In genomic region chr19:54390942-54391577, GRCh38 we compare ENCODE assay signal across 8 cellular contexts. TPM values are rescaled to one million over a fixed set of nuclear protein-coding genes. Genes with fewer than 3 reads are reported as not detected.
DNase-seq lines count a peak whose midpoint lies in the region; ATAC-seq and TF ChIP-seq lines count a peak whose summit lies in the region.

No MANE protein-coding gene starts in this region.

- no peak overlapping the region for H2AFZ ChIP-seq in OCI-LY1 (ENCODE audit: low read length)
- H2AFZ ChIP-seq in osteoblast (ENCODE audit: low read length): no peak overlapping the region

- H3K4me3 ChIP-seq in BJ (ENCODE audit: low read depth, low read length) (no peak overlapping the region), OCI-LY1 (ENCODE audit: low read depth, low read length, poor library complexity, severe bottlenecking) (no peak overlapping the region), fibroblast of pulmonary artery (replicated peaks; ENCODE audit: low read depth, low read length) (no peak overlapping the region), osteoblast (ENCODE audit: insufficient read depth, low read length) (no peak overlapping the region), vagina (no peak overlapping the region)

- no peaks in the 10 kb centered on the region for H4K20me1 ChIP-seq in OCI-LY1 (ENCODE audit: insufficient read depth, low read length)
- no peaks in the 10 kb centered on the region for H4K20me1 ChIP-seq in osteoblast (ENCODE audit: insufficient read depth, low read length)

- H3K27me3 Mint-ChIP-seq in activated T-cell treated with anti-CD3 and anti-CD28 coated beads, Interleukin-2, amount 50 U/mL, for 4 hours (ENCODE audit: low read depth): peaks cover 2% of the 10 kb centered on the region

- H3K4me2 ChIP-seq in OCI-LY1 (ENCODE audit: low read length) (no peak overlapping the region), osteoblast (ENCODE audit: insufficient read depth, low read length) (no peak overlapping the region)

- H3K27ac ChIP-seq in OCI-LY1 (ENCODE audit: low read depth, low read length, poor library complexity, severe bottlenecking) (no peak overlapping the region), osteoblast (ENCODE audit: low read depth, low read length) (no peak overlapping the region), vagina (no peak overlapping the region)

- POLR2A ChIA-PET in BJ (lab: Charles Lee): no interaction called here

- H3K9me3 ChIP-seq in OCI-LY1 (ENCODE audit: low read length) (no peaks in the 10 kb centered on the region), osteoblast (ENCODE audit: low read depth, low read length) (no peaks in the 10 kb centered on the region), vagina (no peaks in the 10 kb centered on the region)

- ATAC-seq in activated T-cell treated with anti-CD3 and anti-CD28 coated beads, Interleukin-2, amount 50 U/mL, for 4 hours: peak in 1 of 2 donors; percentile 29
- no peak for ATAC-seq in GM18520 (IDR thresholded peaks at IDR 0.05; ENCODE audit: unreplicated experiment)

- DNase-seq in BJ (ENCODE audit: low read depth): peak; percentile 2
- DNase-seq in HCEC 1CT: peak; percentile 38
- DNase-seq in activated T-cell treated with anti-CD3 and anti-CD28 coated beads, Interleukin-2, amount 50 U/mL, for 4 hours: peak; percentile 68
- DNase-seq in fibroblast of pulmonary artery (ENCODE audit: low read depth): peak; percentile 76
- DNase-seq in osteoblast (ENCODE audit: insufficient read length, low spot score, missing footprints): no peak
- DNase-seq in vagina (ENCODE audit: extremely low spot score in 2 of 2): no peak

- H3K36me3 ChIP-seq in BJ (ENCODE audit: control insufficient read depth, insufficient read depth, low read length) (no peaks in the 10 kb centered on the region), OCI-LY1 (ENCODE audit: insufficient read depth, low read length) (no peaks in the 10 kb centered on the region; the same call in 1 of the 2 replicates), osteoblast (ENCODE audit: insufficient read depth, low read length) (no peaks in the 10 kb centered on the region), vagina (no peaks in the 10 kb centered on the region)

- intact Hi-C loops in vagina (cut with DNase I): no loop called here

- peaks cover 38% of the 10 kb centered on the region for H3K4me1 Mint-ChIP-seq in activated T-cell treated with anti-CD3 and anti-CD28 coated beads, Interleukin-2, amount 50 U/mL, for 4 hours (ENCODE audit: low read depth)

- H3K4me3 Mint-ChIP-seq in activated T-cell treated with anti-CD3 and anti-CD28 coated beads, Interleukin-2, amount 50 U/mL, for 4 hours: no peak overlapping the region

- no peaks in the 10 kb centered on the region for H3K9me3 Mint-ChIP-seq in activated T-cell treated with anti-CD3 and anti-CD28 coated beads, Interleukin-2, amount 50 U/mL, for 4 hours

- H3K4me1 ChIP-seq in OCI-LY1 (ENCODE audit: insufficient read depth, low read length, severe bottlenecking) (peaks cover 18% of the 10 kb centered on the region), osteoblast (ENCODE audit: insufficient read depth, low read length) (no peaks in the 10 kb centered on the region), vagina (peaks cover 8% of the 10 kb centered on the region)

- no peaks in the 10 kb centered on the region for H3K9me2 ChIP-seq in OCI-LY1 (ENCODE audit: low read depth, low read length)

- no peaks in the 10 kb centered on the region for H3K36me3 Mint-ChIP-seq in activated T-cell treated with anti-CD3 and anti-CD28 coated beads, Interleukin-2, amount 50 U/mL, for 4 hours (ENCODE audit: insufficient read depth)

- H3F3A ChIP-seq in OCI-LY1 (ENCODE audit: insufficient read depth, low read length): no peaks in the 10 kb centered on the region

- CTCF ChIA-PET in BJ (lab: Yijun Ruan, JAX): interaction anchor here (0.9 to 2.2 kb wide), 23 partner anchors 9 to 598 kb away, joined by 3 to 11 read pairs (median 4); partner anchors contain the start of genes CDC42EP5, LAIR1 and TTYH1

- H3K79me2 ChIP-seq in OCI-LY1 (ENCODE audit: insufficient read depth, low read length) (no peaks in the 10 kb centered on the region), osteoblast (ENCODE audit: insufficient read depth, low read length) (no peaks in the 10 kb centered on the region)

- TF ChIP-seq CTCF in BJ (IDR thresholded peaks at IDR 0.05; ENCODE audit: insufficient read depth, low read depth, low read length): peak; percentile 72
- TF ChIP-seq CTCF in OCI-LY1 (IDR thresholded peaks at IDR 0.05; ENCODE audit: low read length): peak; percentile 83
- TF ChIP-seq CTCF in fibroblast of pulmonary artery (IDR thresholded peaks at IDR 0.05; ENCODE audit: low read length, missing control alignments): peak; percentile 75
- peak; percentile 79 for TF ChIP-seq CTCF in osteoblast (IDR thresholded peaks at IDR 0.05; ENCODE audit: extremely low read depth, low read depth, low read length)
- TF ChIP-seq CTCF in vagina (IDR thresholded peaks at IDR 0.05): peak in 2 of 3 experiments; percentile 24 to 60

- no peaks in the 10 kb centered on the region for H3K27me3 ChIP-seq in BJ (ENCODE audit: control insufficient read depth, insufficient read depth, low read length)
- H3K27me3 ChIP-seq in OCI-LY1 (ENCODE audit: insufficient read depth, low read length): peaks cover 3% of the 10 kb centered on the region; the same call in 1 of the 2 replicates
- peaks cover 9% of the 10 kb centered on the region for H3K27me3 ChIP-seq in osteoblast (ENCODE audit: insufficient read depth, low read length)
- no peaks in the 10 kb centered on the region for H3K27me3 ChIP-seq in vagina

- TF ChIP-seq POLR2A in vagina (IDR thresholded peaks at IDR 0.05): no peak

- H3K9ac ChIP-seq in OCI-LY1 (ENCODE audit: low read length): no peak overlapping the region

RNA-seq across cellular contexts. Expression of gene TTYH1, which starts 24.2 kb away (rescaled TPM):
- not detected in 2 replicates for polyA plus RNA-seq in BJ (2011; rRNA removed)
- not detected in 2 replicates for polyA minus RNA-seq in BJ (2011; rRNA and poly(A)+ RNA removed)
- under 1 TPM in 1 of 3 donors, not detected in 2; 0.46 TPM for total RNA-seq in activated T-cell treated with anti-CD3 and anti-CD28 coated beads, Interleukin-2, amount 50 U/mL, for 4 hours
- total RNA-seq in osteoblast: not detected in 2 replicates
- 5.9 TPM for total RNA-seq in vagina

RNA-seq across cellular contexts. Expression of gene LAIR1, which starts 26.3 kb away (rescaled TPM):
- not detected in 2 replicates for polyA plus RNA-seq in BJ (2011; rRNA removed)
- polyA minus RNA-seq in BJ (2011; rRNA and poly(A)+ RNA removed): not detected in 2 replicates
- total RNA-seq in activated T-cell treated with anti-CD3 and anti-CD28 coated beads, Interleukin-2, amount 50 U/mL, for 4 hours: 1 to 10 TPM; 4.7 to 6.1 (median 5.5) TPM
- total RNA-seq in osteoblast (0.29 and 0.36 TPM in 2 replicates), vagina (8.8 TPM)

RNA-seq across cellular contexts. Expression of gene LILRA4, which starts 52.1 kb away (rescaled TPM):
- not detected in 2 replicates for polyA plus RNA-seq in BJ (2011; rRNA removed)
- polyA minus RNA-seq in BJ (2011; rRNA and poly(A)+ RNA removed): not detected in 2 replicates
- not detected for total RNA-seq in activated T-cell treated with anti-CD3 and anti-CD28 coated beads, Interleukin-2, amount 50 U/mL, for 4 hours
- not detected in 2 replicates for total RNA-seq in osteoblast
- not detected for total RNA-seq in vagina

RNA-seq across cellular contexts. Expression of gene LENG8, which starts 57.9 kb away (rescaled TPM):
- polyA plus RNA-seq in BJ (2011; rRNA removed): 23.5 and 39.5 TPM in 2 replicates
- polyA minus RNA-seq in BJ (2011; rRNA and poly(A)+ RNA removed): 21.0 and 28.0 TPM in 2 replicates
- total RNA-seq in activated T-cell treated with anti-CD3 and anti-CD28 coated beads, Interleukin-2, amount 50 U/mL, for 4 hours: 100 to 1,000 TPM; 138 to 157 (median 145) TPM
- total RNA-seq in osteoblast (40.7 and 42.3 TPM in 2 replicates), vagina (129 TPM)

Comparison
In these comparisons a context has a peak if more than half of its experiments do, and no peak if none do; other contexts are left out.
1. DNase-seq: peak in BJ (single experiment), HCEC 1CT (single experiment), activated T-cell treated with anti-CD3 and anti-CD28 coated beads, Interleukin-2, amount 50 U/mL, for 4 hours (single experiment) and fibroblast of pulmonary artery (single experiment); none in osteoblast (single experiment) and vagina (0 of 2).
2. Peak in every context shown above with its lines, with median percentiles within 50 percentile points of each other: CTCF ChIP-seq.